In the genomic region with DNA sequence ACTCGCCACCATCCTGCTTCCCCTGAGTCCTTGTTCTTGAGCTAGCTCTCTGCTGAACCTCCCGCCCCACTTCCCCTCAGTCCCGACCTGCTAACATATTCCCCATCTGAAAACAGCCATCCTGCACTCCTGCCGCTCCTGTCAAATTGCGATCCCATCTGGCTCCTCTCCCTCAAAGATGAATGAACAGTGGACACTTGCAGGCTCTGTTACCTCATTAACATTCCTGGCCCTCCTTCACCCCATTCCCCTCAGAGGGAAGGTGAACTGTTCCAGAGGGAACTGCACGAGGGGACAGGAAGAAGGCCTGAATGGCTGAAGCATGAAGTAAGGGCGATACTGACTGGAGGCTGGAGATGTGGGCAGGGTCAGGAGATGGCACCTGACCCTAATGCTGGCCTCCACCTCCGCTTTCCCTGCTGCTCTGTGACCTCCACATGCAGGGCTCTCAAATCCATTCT, we compare ENCODE assay signal across 1 cellular context.
TF ChIP-seq lines count a peak whose summit lies in the region.

No MANE protein-coding gene starts in this region.

TF ChIP-seq in SK-N-SH treated with all-trans-retinoic acid at 6 μM for 48 hours, 23 proteins besides CTCF, POLR2A, EP300 and RAD21:
- TF ChIP-seq, protein P1, sequence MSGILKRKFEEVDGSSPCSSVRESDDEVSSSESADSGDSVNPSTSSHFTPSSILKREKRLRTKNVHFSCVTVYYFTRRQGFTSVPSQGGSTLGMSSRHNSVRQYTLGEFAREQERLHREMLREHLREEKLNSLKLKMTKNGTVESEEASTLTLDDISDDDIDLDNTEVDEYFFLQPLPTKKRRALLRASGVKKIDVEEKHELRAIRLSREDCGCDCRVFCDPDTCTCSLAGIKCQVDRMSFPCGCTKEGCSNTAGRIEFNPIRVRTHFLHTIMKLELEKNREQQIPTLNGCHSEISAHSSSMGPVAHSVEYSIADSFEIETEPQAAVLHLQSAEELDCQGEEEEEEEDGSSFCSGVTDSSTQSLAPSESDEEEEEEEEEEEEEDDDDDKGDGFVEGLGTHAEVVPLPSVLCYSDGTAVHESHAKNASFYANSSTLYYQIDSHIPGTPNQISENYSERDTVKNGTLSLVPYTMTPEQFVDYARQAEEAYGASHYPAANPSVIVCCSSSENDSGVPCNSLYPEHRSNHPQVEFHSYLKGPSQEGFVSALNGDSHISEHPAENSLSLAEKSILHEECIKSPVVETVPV (CRISPR knock-in tag; IDR thresholded peaks at IDR 0.05): no peak
- TF ChIP-seq, protein P2, sequence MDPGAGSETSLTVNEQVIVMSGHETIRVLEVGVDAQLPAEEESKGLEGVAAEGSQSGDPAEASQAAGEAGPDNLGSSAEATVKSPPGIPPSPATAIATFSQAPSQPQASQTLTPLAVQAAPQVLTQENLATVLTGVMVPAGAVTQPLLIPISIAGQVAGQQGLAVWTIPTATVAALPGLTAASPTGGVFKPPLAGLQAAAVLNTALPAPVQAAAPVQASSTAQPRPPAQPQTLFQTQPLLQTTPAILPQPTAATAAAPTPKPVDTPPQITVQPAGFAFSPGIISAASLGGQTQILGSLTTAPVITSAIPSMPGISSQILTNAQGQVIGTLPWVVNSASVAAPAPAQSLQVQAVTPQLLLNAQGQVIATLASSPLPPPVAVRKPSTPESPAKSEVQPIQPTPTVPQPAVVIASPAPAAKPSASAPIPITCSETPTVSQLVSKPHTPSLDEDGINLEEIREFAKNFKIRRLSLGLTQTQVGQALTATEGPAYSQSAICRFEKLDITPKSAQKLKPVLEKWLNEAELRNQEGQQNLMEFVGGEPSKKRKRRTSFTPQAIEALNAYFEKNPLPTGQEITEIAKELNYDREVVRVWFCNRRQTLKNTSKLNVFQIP (CRISPR knock-in tag; IDR thresholded peaks at IDR 0.05; ENCODE audit: borderline replicate concordance, low read depth): no peak
- no peak for TF ChIP-seq ZFP30 (CRISPR knock-in tag; IDR thresholded peaks at IDR 0.05)
- TF ChIP-seq ZNF70 (CRISPR knock-in tag; IDR thresholded peaks at IDR 0.05): no peak
- no peak for TF ChIP-seq ZNF8 (CRISPR knock-in tag; IDR thresholded peaks at IDR 0.05)
- TF ChIP-seq SNAI2 (CRISPR knock-in tag; IDR thresholded peaks at IDR 0.05): no peak
- TF ChIP-seq BACH2 (CRISPR knock-in tag; IDR thresholded peaks at IDR 0.05; ENCODE audit: borderline replicate concordance): no peak
- TF ChIP-seq ESRRG (CRISPR knock-in tag; IDR thresholded peaks at IDR 0.05): no peak
- no peak for TF ChIP-seq CSDC2 (CRISPR knock-in tag; IDR thresholded peaks at IDR 0.05)
- no peak for TF ChIP-seq RARB (CRISPR knock-in tag; IDR thresholded peaks at IDR 0.05)
- TF ChIP-seq ZC3H10 (CRISPR knock-in tag; IDR thresholded peaks at IDR 0.05): no peak
- TF ChIP-seq ARNTL (CRISPR knock-in tag; IDR thresholded peaks at IDR 0.05; ENCODE audit: borderline replicate concordance, low read depth): no peak
TF ChIP-seq in SK-N-SH treated with all-trans-retinoic acid at 6 μM for 48 hours: peak in this region for 0.
